Comparison of ENCODE assay signal across 8 cellular contexts in genomic region chr10:34655286-34656170, GRCh38.
DNase-seq lines count a peak whose midpoint lies in the region; ATAC-seq, FAIRE-seq and TF ChIP-seq lines count a peak whose summit lies in the region.

No MANE protein-coding gene starts in this region.

- POLR2A ChIA-PET in HEK293T (lab: Yijun Ruan, JAX) = no interaction called here

- H3K79me2 ChIP-seq in astrocyte (ENCODE audit: insufficient read depth, low read length) = peaks cover 33% of the 10 kb centered on the region

- TF ChIP-seq POLR2A in transverse colon (IDR thresholded peaks at IDR 0.05) = no peak

- H3K36me3 Mint-ChIP-seq in astrocyte (ENCODE audit: low read depth, unreplicated experiment) = no peaks in the 10 kb centered on the region

- TF ChIP-seq EP300 in transverse colon (IDR thresholded peaks at IDR 0.05; ENCODE audit: low read depth) = no peak

- H2AFZ ChIP-seq in astrocyte (ENCODE audit: low read depth, low read length) = no peak overlapping the region

- TF ChIP-seq CTCF in astrocyte (IDR thresholded peaks at IDR 0.05; ENCODE audit: insufficient read depth, low read depth, low read length) (peak; percentile 85), transverse colon (IDR thresholded peaks at IDR 0.05) (peak; percentile 65 to 76 (median 68))

- ATAC-seq in HG03025 (IDR thresholded peaks at IDR 0.05; ENCODE audit: low FRiP score, unreplicated experiment) = no peak

- H3K4me3 Mint-ChIP-seq in astrocyte (ENCODE audit: unreplicated experiment) = peak overlapping the region; percentile 54

- H3K27me3 Mint-ChIP-seq in astrocyte (ENCODE audit: low read depth, unreplicated experiment) = no peaks in the 10 kb centered on the region

- H3K27ac ChIP-seq in astrocyte (ENCODE audit: low read depth, low read length) (no peak overlapping the region), transverse colon (no peak overlapping the region)

- CTCF ChIA-PET in HEK293T (lab: Yijun Ruan, JAX) = interaction anchor here (0.6 to 1.5 kb wide), 7 partner anchors 11 to 1690 kb away, joined by 3 to 6 read pairs (median 4); no protein-coding TSS in a partner anchor

- intact Hi-C loops in transverse colon (cut with DNase I; ENCODE audit: low total_unique reads) = no loop called here

- H3K4me1 Mint-ChIP-seq in astrocyte (ENCODE audit: low read depth, unreplicated experiment) = peaks cover 28% of the 10 kb centered on the region

- DNase-seq in NCI-H345 (lab: John Stamatoyannopoulos, UW) (peak; percentile 45), NCI-H345 treated with DMSO at 0.1 percent for 48 hours (lab: John Stamatoyannopoulos, UW; ENCODE audit: unreplicated experiment) (no peak), HEK293T (ENCODE audit: extremely low spot score) (peak; percentile 23), NCI-H446 (lab: John Stamatoyannopoulos, UW) (peak; percentile 45 to 68), astrocyte (ENCODE audit: low read depth) (peak; percentile 50), transverse colon (peak; percentile 56)

- peak overlapping the region; percentile 87 for H3K27ac Mint-ChIP-seq in astrocyte (ENCODE audit: unreplicated experiment)

- peak; percentile 43 for FAIRE-seq in astrocyte (lab: Jason Lieb, UNC)
- peak; percentile 82 for FAIRE-seq in islet of Langerhans (lab: Jason Lieb, UNC)

- no peaks in the 10 kb centered on the region for H3K36me3 ChIP-seq in astrocyte (ENCODE audit: insufficient read depth, low read length)
- H3K36me3 ChIP-seq in transverse colon = no peaks in the 10 kb centered on the region

- H3K4me1 ChIP-seq in astrocyte (ENCODE audit: insufficient read depth, low read length) (no peaks in the 10 kb centered on the region), transverse colon (peaks cover 0 to 47% (median 14%) of the 10 kb centered on the region in 4 donors)

- H3K4me3 ChIP-seq in astrocyte (ENCODE audit: insufficient read depth, low read depth, low read length) (no peak overlapping the region), transverse colon (no peak overlapping the region)

- 42 to 48% methylated on average over 6 of the region's 6 CpGs for WGBS in transverse colon (ENCODE audit: low coverage in 1 of 2), 2 donors

- H3K9me3 ChIP-seq in astrocyte (ENCODE audit: insufficient read depth, low read depth, low read length) = no peaks in the 10 kb centered on the region
- no peaks in the 10 kb centered on the region for H3K9me3 ChIP-seq in transverse colon

- no peaks in the 10 kb centered on the region for H3K9me3 Mint-ChIP-seq in astrocyte (ENCODE audit: unreplicated experiment)

- peak overlapping the region; percentile 4 for H3K4me2 ChIP-seq in astrocyte (ENCODE audit: low read length)

- in situ Hi-C loops in transverse colon (cut with MboI; ENCODE audit: low pct_ligation_motif_present in 1 of 4, low pct_unique_long_range_greater_than_20kb in 1 of 4, low sequenced_read_pairs in 3 of 4) = loop anchor here in 3 of 4 donors (25.0 kb wide), 1 partner anchor 332 kb away; no protein-coding TSS in a partner anchor

- no peak overlapping the region for H3K9ac ChIP-seq in astrocyte (ENCODE audit: low read length)

- H3K27me3 ChIP-seq in astrocyte (ENCODE audit: insufficient read depth, low read length) (no peaks in the 10 kb centered on the region), transverse colon (no peaks in the 10 kb centered on the region)

- H4K20me1 ChIP-seq in astrocyte (ENCODE audit: insufficient read depth, low read length) = peaks cover 50% of the 10 kb centered on the region

TF ChIP-seq in HEK293T, 16 proteins besides CTCF, POLR2A, EP300 and RAD21:
- no peak for TF ChIP-seq FOXA1 (IDR thresholded peaks at IDR 0.05)
- no peak for TF ChIP-seq NFRKB (IDR thresholded peaks at IDR 0.05)
- TF ChIP-seq ARNT (IDR thresholded peaks at IDR 0.05) = no peak
- TF ChIP-seq ELF4 (IDR thresholded peaks at IDR 0.05) = no peak
- no peak for TF ChIP-seq ZNF384 (IDR thresholded peaks at IDR 0.05)
- no peak for TF ChIP-seq SUZ12 (IDR thresholded peaks at IDR 0.05)
- TF ChIP-seq CTBP1 (IDR thresholded peaks at IDR 0.05; ENCODE audit: borderline replicate concordance) = no peak
- TF ChIP-seq FOXK2 (IDR thresholded peaks at IDR 0.05) = no peak
- TF ChIP-seq L3MBTL2 (conservative IDR thresholded peaks at IDR 0.05) = no peak
- no peak for TF ChIP-seq HDGF (IDR thresholded peaks at IDR 0.05; ENCODE audit: borderline replicate concordance)
- TF ChIP-seq FOXM1 (IDR thresholded peaks at IDR 0.05; ENCODE audit: borderline replicate concordance) = no peak
- no peak for TF ChIP-seq BHLHE40 (IDR thresholded peaks at IDR 0.05; ENCODE audit: borderline replicate concordance)
- TF ChIP-seq SP1 (IDR thresholded peaks at IDR 0.05) = no peak
